In the genomic region with DNA sequence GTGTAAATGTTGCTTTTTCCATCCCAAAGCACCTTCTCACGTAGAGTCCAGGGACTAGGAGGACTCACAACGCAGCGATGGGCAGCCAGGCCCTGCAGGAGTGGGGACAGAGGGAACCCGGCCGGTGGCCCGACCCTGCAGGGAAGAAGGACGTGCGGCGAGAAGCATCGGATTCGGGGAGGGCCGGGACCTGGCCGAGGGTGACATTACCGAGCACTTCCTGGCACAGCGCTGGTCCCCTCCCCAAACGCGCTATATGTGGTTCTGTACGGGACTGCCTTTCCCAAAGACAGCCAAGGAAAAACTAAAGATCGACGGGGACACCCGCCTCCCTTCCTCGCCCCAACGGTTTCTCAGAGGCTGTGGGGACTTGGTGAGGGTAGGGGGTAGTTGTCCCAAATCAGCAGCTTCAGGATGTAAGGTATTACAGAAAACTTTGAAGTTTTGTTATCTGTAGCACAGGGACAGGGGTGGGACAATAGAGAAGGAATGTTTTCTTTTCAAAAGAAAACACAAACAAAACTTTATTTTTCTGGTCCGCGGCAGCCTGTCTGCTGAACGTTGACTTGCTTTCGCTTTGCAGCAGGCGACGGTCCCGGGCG, we compare ENCODE assay signal across 8 cellular contexts. TPM values are rescaled to one million over a fixed set of nuclear protein-coding genes. Genes with fewer than 3 reads are reported as not detected.
A peak's percentile ranks its signal among the peaks of the same experiment; 100 is the strongest.
DNase-seq lines count a peak whose midpoint lies in the region; ATAC-seq and TF ChIP-seq lines count a peak whose summit lies in the region.

No MANE protein-coding gene starts in this region.

- H3K4me1 ChIP-seq in endodermal cell (ENCODE audit: control insufficient read depth, insufficient read depth, low read length) = peaks cover 19% of the 10 kb centered on the region
- peaks cover 17% of the 10 kb centered on the region for H3K4me1 ChIP-seq in mucosa of descending colon (ENCODE audit: low read depth)
- peaks cover 22% of the 10 kb centered on the region for H3K4me1 ChIP-seq in upper lobe of right lung

- POLR2A ChIA-PET in activated CD4-positive, alpha-beta memory T cell treated with anti-CD3 and anti-CD28 coated beads, Interleukin-2, amount 10 ng/mL, durations not matched to agents 7 days and 5 days (lab: Charles Lee) = interaction anchor here (0.7 to 2.9 kb wide), 18 partner anchors 12 to 878 kb away, joined by 3 to 24 read pairs (median 6); a partner anchor contains a TSS

- intact Hi-C loops in mucosa of descending colon (cut with DNase I, micrococcal nuclease) (no loop called here), upper lobe of right lung (cut with DNase I) (no loop called here)

- H3K9me3 ChIP-seq in endodermal cell (ENCODE audit: control insufficient read depth, low read length) = no peaks in the 10 kb centered on the region
- no peaks in the 10 kb centered on the region for H3K9me3 ChIP-seq in mucosa of descending colon
- H3K9me3 ChIP-seq in upper lobe of right lung = no peaks in the 10 kb centered on the region

- H3K27me3 Mint-ChIP-seq in activated CD4-positive, alpha-beta memory T cell treated with anti-CD3 and anti-CD28 coated beads, Interleukin-2, amount 10 ng/mL, durations not matched to agents 7 days and 5 days = peaks cover 3% of the 10 kb centered on the region
- peaks cover 18% of the 10 kb centered on the region for H3K27me3 Mint-ChIP-seq in endodermal cell (ENCODE audit: insufficient read depth)

- ATAC-seq in mucosa of descending colon = peak; percentile 4
- peak; percentile 18 for ATAC-seq in upper lobe of right lung

- CTCF ChIA-PET in activated CD4-positive, alpha-beta memory T cell treated with anti-CD3 and anti-CD28 coated beads, Interleukin-2, amount 10 ng/mL, durations not matched to agents 7 days and 5 days (lab: Charles Lee) = interaction anchor here (0.6 to 1.7 kb wide), 6 partner anchors 12 to 879 kb away, joined by 3 read pairs; no protein-coding TSS in a partner anchor

- H3K4me3 ChIP-seq in endodermal cell (ENCODE audit: low read length) = peak overlapping the region; percentile 98
- H3K4me3 ChIP-seq in mucosa of descending colon = peak overlapping the region; percentile 83
- H3K4me3 ChIP-seq in upper lobe of right lung = peak overlapping the region; percentile 88

- H3K27ac Mint-ChIP-seq in activated CD4-positive, alpha-beta memory T cell treated with anti-CD3 and anti-CD28 coated beads, Interleukin-2, amount 10 ng/mL, durations not matched to agents 7 days and 5 days = peak overlapping the region; percentile 84
- H3K27ac Mint-ChIP-seq in endodermal cell = no peak overlapping the region

- H3K27me3 ChIP-seq in endodermal cell (ENCODE audit: control insufficient read depth, insufficient read depth, low read length, poor library complexity, severe bottlenecking) (peaks cover 11% of the 10 kb centered on the region), upper lobe of right lung (no peaks in the 10 kb centered on the region)

- DNase-seq in AG20443 (ENCODE audit: low spot score) (peak; percentile 47), HT-29 (ENCODE audit: low spot score) (peak; percentile 72), endodermal cell (peak; percentile 78), mucosa of descending colon (peak; percentile 38 to 64 (median 59)), upper lobe of right lung (peak; percentile 76), NCI-H2171 (lab: John Stamatoyannopoulos, UW) (no peak), medulla oblongata (ENCODE audit: extremely low spot score) (no peak)
- DNase-seq in activated CD4-positive, alpha-beta memory T cell treated with anti-CD3 and anti-CD28 coated beads, Interleukin-2, amount 10 ng/mL, durations not matched to agents 7 days and 5 days = peak; percentile 45

- 1 to 4% methylated on average over 5 to 31 of the region's 31 CpGs for WGBS in endodermal cell (ENCODE audit: insufficient coverage in 1 of 2, insufficient read length in 1 of 2), 2 experiments

- peak overlapping the region; percentile 60 for H3K9ac ChIP-seq in endodermal cell (ENCODE audit: extremely low read depth, low read length, poor library complexity, severe bottlenecking)

- H3K36me3 ChIP-seq in endodermal cell (ENCODE audit: control insufficient read depth, insufficient read depth, low read length) = no peaks in the 10 kb centered on the region
- no peaks in the 10 kb centered on the region for H3K36me3 ChIP-seq in mucosa of descending colon (ENCODE audit: low read depth)
- no peaks in the 10 kb centered on the region for H3K36me3 ChIP-seq in upper lobe of right lung

- peaks cover 38% of the 10 kb centered on the region for H3K4me1 Mint-ChIP-seq in activated CD4-positive, alpha-beta memory T cell treated with anti-CD3 and anti-CD28 coated beads, Interleukin-2, amount 10 ng/mL, durations not matched to agents 7 days and 5 days
- peaks cover 27% of the 10 kb centered on the region for H3K4me1 Mint-ChIP-seq in endodermal cell

- no peak overlapping the region for H3K27ac ChIP-seq in endodermal cell (ENCODE audit: low read depth, low read length)
- H3K27ac ChIP-seq in upper lobe of right lung = peak overlapping the region; percentile 91

- H3K9me3 Mint-ChIP-seq in activated CD4-positive, alpha-beta memory T cell treated with anti-CD3 and anti-CD28 coated beads, Interleukin-2, amount 10 ng/mL, durations not matched to agents 7 days and 5 days = no peaks in the 10 kb centered on the region
- H3K9me3 Mint-ChIP-seq in endodermal cell = no peaks in the 10 kb centered on the region

- H3K4me3 Mint-ChIP-seq in activated CD4-positive, alpha-beta memory T cell treated with anti-CD3 and anti-CD28 coated beads, Interleukin-2, amount 10 ng/mL, durations not matched to agents 7 days and 5 days = peak overlapping the region; percentile 86
- H3K4me3 Mint-ChIP-seq in endodermal cell = peak overlapping the region; percentile 74

- peaks cover 20% of the 10 kb centered on the region for H3K36me3 Mint-ChIP-seq in activated CD4-positive, alpha-beta memory T cell treated with anti-CD3 and anti-CD28 coated beads, Interleukin-2, amount 10 ng/mL, durations not matched to agents 7 days and 5 days (ENCODE audit: low read depth)
- no peaks in the 10 kb centered on the region for H3K36me3 Mint-ChIP-seq in endodermal cell (ENCODE audit: low read depth)

- TF ChIP-seq CTCF in endodermal cell (conservative IDR thresholded peaks at IDR 0.05) = no peak
- no peak for TF ChIP-seq CTCF in mucosa of descending colon (IDR thresholded peaks at IDR 0.05)
- TF ChIP-seq CTCF in upper lobe of right lung (IDR thresholded peaks at IDR 0.05) = no peak

RNA-seq across cellular contexts. Expression of a gene that starts 0.9 kb away (rescaled TPM):
- total RNA-seq in HT-29 (2014; rRNA removed; shearing (Covaris generic)) = 17.7 and 18.4 TPM in 2 replicates
- 10 to 100 TPM; 47.5 to 49.5 TPM for total RNA-seq in activated CD4-positive, alpha-beta memory T cell treated with anti-CD3 and anti-CD28 coated beads, Interleukin-2, amount 10 ng/mL, durations not matched to agents 7 days and 5 days
- total RNA-seq in endodermal cell (10 to 100 TPM; 18.0 to 23.7 TPM), mucosa of descending colon (10 to 100 TPM; 11.1 to 12.2 (median 11.5) TPM), upper lobe of right lung (20.3 TPM)
- polyA plus RNA-seq in endodermal cell (2013, experiment 1 of 2) = 10.1 TPM
- 9.4 TPM for polyA plus RNA-seq in endodermal cell (2013, experiment 2 of 2)

Comparison
In these comparisons a context has a peak if more than half of its experiments do, and no peak if none do; other contexts are left out.
1. DNase-seq: peak in AG20443 (single experiment), HT-29 (single experiment), activated CD4-positive, alpha-beta memory T cell treated with anti-CD3 and anti-CD28 coated beads, Interleukin-2, amount 10 ng/mL, durations not matched to agents 7 days and 5 days (single experiment), endodermal cell (single experiment), mucosa of descending colon (3 of 3) and upper lobe of right lung (single experiment); none in NCI-H2171 (single experiment) and medulla oblongata (single experiment).
2. Peak in every context shown above with its lines, with median percentiles within 50 percentile points of each other: H3K4me3 ChIP-seq.